Comparison of ENCODE assay signal across 8 cellular contexts in genomic region chr17:60169921-60170817, GRCh38. TPM values are rescaled to one million over a fixed set of nuclear protein-coding genes. Genes with fewer than 3 reads are reported as not detected.
DNase-seq lines count a peak whose midpoint lies in the region; ATAC-seq and TF ChIP-seq lines count a peak whose summit lies in the region.

No MANE protein-coding gene starts in this region.

- intact Hi-C loops in spleen (cut with DNase I; ENCODE audit: low total_unique reads): no loop called here

- 68 to 74% (median 72%) methylated on average over 10 of the region's 10 CpGs for WGBS in spleen, 5 donors

- H3K27ac ChIP-seq in spleen: peak overlapping the region in 7 of 8 donors; percentile 33 to 88 (median 65)
- no peak overlapping the region for H3K27ac ChIP-seq in SJCRH30

- TF ChIP-seq POLR2A in spleen (IDR thresholded peaks at IDR 0.05): no peak

- H3K27me3 ChIP-seq in spleen (replicated peaks in 1 of 7) (no peaks in the 10 kb centered on the region), SJCRH30 (no peaks in the 10 kb centered on the region)

- no peak for TF ChIP-seq CTCF in spleen (IDR thresholded peaks at IDR 0.05 in 8 of 11, conservative IDR thresholded peaks at IDR 0.05 in 3 of 11)

- peaks cover 0 to 6% (median 0%) of the 10 kb centered on the region in 6 donors for H3K36me3 ChIP-seq in spleen
- no peaks in the 10 kb centered on the region for H3K36me3 ChIP-seq in SJCRH30

- H3K9me3 ChIP-seq in spleen: no peaks in the 10 kb centered on the region
- H3K9me3 ChIP-seq in SJCRH30 (replicated peaks): no peaks in the 10 kb centered on the region

- peak overlapping the region in 1 of 8 donors; percentile 29 for H3K4me3 ChIP-seq in spleen
- H3K4me3 ChIP-seq in SJCRH30: no peak overlapping the region

- H3K4me1 ChIP-seq in spleen: peaks cover 0 to 51% (median 11%) of the 10 kb centered on the region in 6 donors
- no peaks in the 10 kb centered on the region; the same call in 1 of the 2 replicates for H3K4me1 ChIP-seq in SJCRH30

- ATAC-seq in HG02678 (IDR thresholded peaks at IDR 0.05; ENCODE audit: unreplicated experiment): no peak

- DNase-seq in NCI-H82 (lab: John Stamatoyannopoulos, UW) (peak; percentile 67), NCI-H82 treated with DMSO at 0.1 percent for 48 hours (lab: John Stamatoyannopoulos, UW; ENCODE audit: unreplicated experiment) (no peak), SIG-M5 treated with dmso at 0.1 percent for 504 hours (lab: John Stamatoyannopoulos, UW; ENCODE audit: unreplicated experiment) (peak; percentile 92), fibroblast of peridontal ligament (ENCODE audit: extremely low read depth) (peak; percentile 84), spleen (no peak), SJCRH30 (no peak), NCI-H2081 treated with DMSO at 0.1 percent for 48 hours (lab: John Stamatoyannopoulos, UW) (no peak)

RNA-seq across cellular contexts. Expression of gene CA4, which starts 20.4 kb away (rescaled TPM):
- total RNA-seq in spleen: 10 to 100 TPM in 4 of 7 donors, 1 to 10 TPM in 3; 7.2 to 19.3 (median 13.3) TPM
- 1 to 10 TPM; 1.7 to 7.0 (median 5.4) TPM for polyA plus RNA-seq in spleen
- not detected in 2 replicates for total RNA-seq in SJCRH30 (2014; rRNA removed; shearing (Covaris generic))

Comparison
In these comparisons a context has a peak if more than half of its experiments do, and no peak if none do; other contexts are left out.
1. DNase-seq: peak in NCI-H82 (single experiment), SIG-M5 treated with dmso at 0.1 percent for 504 hours (single experiment) and fibroblast of peridontal ligament (single experiment); none in NCI-H82 treated with DMSO at 0.1 percent for 48 hours (single experiment), spleen (single experiment), SJCRH30 (0 of 2) and NCI-H2081 treated with DMSO at 0.1 percent for 48 hours (single experiment).